ENCODE assay signal across 18 cellular contexts in the genomic region with DNA sequence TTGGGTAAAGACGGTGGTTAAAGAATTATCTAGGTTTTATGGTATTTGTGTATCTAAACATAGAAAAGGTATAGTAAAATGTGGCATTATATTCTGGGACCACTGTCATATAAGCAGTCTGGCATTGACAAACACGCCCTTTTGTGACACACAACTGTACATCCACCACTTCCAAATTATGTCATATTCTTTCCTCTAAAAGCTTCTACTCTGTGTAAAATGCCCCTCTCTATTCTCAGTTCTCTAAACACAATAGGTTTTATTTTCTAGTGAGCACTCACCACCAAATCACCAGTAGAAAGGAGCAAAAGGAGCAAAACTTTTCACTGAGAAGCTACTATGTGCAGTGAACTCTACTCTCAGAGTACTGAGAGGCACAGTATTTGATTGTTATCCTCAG.
DNase-seq lines count a peak whose midpoint lies in the region; ATAC-seq, FAIRE-seq and TF ChIP-seq lines count a peak whose summit lies in the region.
"Had no signal": no experiment of that assay in that cellular context is flagged by ENCODE, and none has a peak within 500 bp of the region (broad histone marks: within the 10 kb centered on the region; RNA-seq: fewer than 3 reads in every experiment).

No MANE protein-coding gene starts in this region.

- H3K4me1 Mint-ChIP-seq in stimulated activated naive B cell treated with anti-CD40 and anti-IgM and Interleukin-4, amounts not matched to agents 10 μg/mL and 1 μg/mL and 100 μg/mL, for 72 hours, result no peaks in the 10 kb centered on the region
- H3K4me1 Mint-ChIP-seq: CD14-positive monocyte; CD8-positive, alpha-beta memory T cell had no signal

- no peaks in the 10 kb centered on the region for H3K36me3 ChIP-seq in HepG2 (replicated peaks in 1 of 2; ENCODE audit: control insufficient read depth in 1 of 2, insufficient read depth in 2 of 2, low read length in 2 of 2)
- H3K36me3 ChIP-seq in kidney (ENCODE audit: control insufficient read depth in 1 of 2, insufficient read depth in 2 of 2, low read length in 2 of 2), result no peaks in the 10 kb centered on the region
- H3K36me3 ChIP-seq: HAP-1 had no signal

- H3K27me3 Mint-ChIP-seq in stimulated activated naive B cell treated with anti-CD40 and anti-IgM and Interleukin-4, amounts not matched to agents 10 μg/mL and 1 μg/mL and 100 μg/mL, for 72 hours, result peaks cover 3 to 5% of the 10 kb centered on the region in 2 donors
- H3K27me3 Mint-ChIP-seq: CD8-positive, alpha-beta memory T cell had no signal

- H3K4me3 Mint-ChIP-seq in stimulated activated naive B cell treated with anti-CD40 and anti-IgM and Interleukin-4, amounts not matched to agents 10 μg/mL and 1 μg/mL and 100 μg/mL, for 72 hours, result no peak overlapping the region
- H3K4me3 Mint-ChIP-seq: CD14-positive monocyte; CD4-positive, alpha-beta T cell; CD8-positive, alpha-beta memory T cell; HFFc6 had no signal

- TF ChIP-seq EP300 in HepG2 (IDR thresholded peaks at IDR 0.05; ENCODE audit: low read depth in 2 of 2, low read length in 2 of 2), result no peak
- TF ChIP-seq EP300 in HepG2 (CRISPR knock-in tag; IDR thresholded peaks at IDR 0.05; ENCODE audit: borderline replicate concordance), result no peak

- FAIRE-seq in HepG2 (lab: Jason Lieb, UNC) (no peak), kidney (lab: Jason Lieb, UNC) (no peak)
- FAIRE-seq: D721Med, H54 had no signal

- no peaks in the 10 kb centered on the region for H3K4me1 ChIP-seq in HepG2 (ENCODE audit: insufficient read depth, low read length)
- H3K4me1 ChIP-seq in kidney (ENCODE audit: control insufficient read depth in 1 of 2, insufficient read depth in 1 of 2, low read depth in 1 of 2, low read length in 2 of 2), result no peaks in the 10 kb centered on the region
- H3K4me1 ChIP-seq: HAP-1 had no signal

- no peak for TF ChIP-seq POLR2A in HepG2 (IDR thresholded peaks at IDR 0.05; ENCODE audit: insufficient read depth in 1 of 2, low read depth in 2 of 2, low read length in 2 of 2)

- H3K27ac ChIP-seq in HepG2 (ENCODE audit: extremely low read length, insufficient read depth, low read length) (no peak overlapping the region), kidney (ENCODE audit: low read depth in 2 of 2, low read length in 2 of 2) (no peak overlapping the region)

- H3K9ac ChIP-seq in HepG2 (ENCODE audit: insufficient read depth, low read depth, low read length), result no peak overlapping the region
- no peak overlapping the region for H3K9ac ChIP-seq in kidney (ENCODE audit: low read length in 2 of 2)

- DNase-seq in GM12865 (ENCODE audit: low read depth) (peak; percentile 2), HepG2 (ENCODE audit: low spot score) (no peak), kidney (no peak)
- DNase-seq in stimulated activated naive B cell treated with anti-CD40 and anti-IgM and Interleukin-4, amounts not matched to agents 10 μg/mL and 1 μg/mL and 100 μg/mL, for 72 hours, result no peak
- no peak for DNase-seq in stimulated activated CD4-positive, alpha-beta T cell treated with anti-CD3 and anti-CD28 coated beads, Interleukin-2, amount 100 ng/mL, for 24 hours
- DNase-seq: CD4-positive, alpha-beta T cell; CD8-positive, alpha-beta memory T cell; DMS 273 treated with DMSO at 0.1 percent for 48 hours; DMS79; EL; GDM1; GOT3; HFFc6 had no signal

- no peak overlapping the region for H3K27ac Mint-ChIP-seq in stimulated activated naive B cell treated with anti-CD40 and anti-IgM and Interleukin-4, amounts not matched to agents 10 μg/mL and 1 μg/mL and 100 μg/mL, for 72 hours
- H3K27ac Mint-ChIP-seq: CD14-positive monocyte; CD4-positive, alpha-beta T cell; CD8-positive, alpha-beta memory T cell; HFFc6 had no signal

- no peaks in the 10 kb centered on the region for H3K27me3 ChIP-seq in HepG2 (ENCODE audit: control insufficient read depth in 1 of 2, insufficient read depth in 2 of 2, low read length in 2 of 2)

- H3K4me3 ChIP-seq in GM12865 (ENCODE audit: low read depth, low read length) (no peak overlapping the region), HepG2 (replicated peaks in 1 of 3; ENCODE audit: insufficient read depth in 1 of 3, low read depth in 2 of 3, low read length in 3 of 3) (no peak overlapping the region), kidney (ENCODE audit: low read length in 2 of 2) (no peak overlapping the region)
- H3K4me3 ChIP-seq: HAP-1 had no signal

- TF ChIP-seq CTCF in GM12865 (IDR thresholded peaks at IDR 0.05; ENCODE audit: insufficient read depth, low read depth, low read length, missing control alignments), result no peak
- no peak for TF ChIP-seq CTCF in HepG2 (CRISPR knock-in tag; IDR thresholded peaks at IDR 0.05)
- TF ChIP-seq CTCF in kidney (IDR thresholded peaks at IDR 0.05; ENCODE audit: borderline replicate concordance, extremely low read depth, insufficient read depth), result no peak

- H3K9me3 ChIP-seq in HepG2 (ENCODE audit: low read length), result no peaks in the 10 kb centered on the region
- no peaks in the 10 kb centered on the region for H3K9me3 ChIP-seq in kidney (ENCODE audit: control insufficient read depth in 1 of 2, low read length in 2 of 2)
- H3K9me3 ChIP-seq: HAP-1 had no signal

- H3K9me3 Mint-ChIP-seq in stimulated activated naive B cell treated with anti-CD40 and anti-IgM and Interleukin-4, amounts not matched to agents 10 μg/mL and 1 μg/mL and 100 μg/mL, for 72 hours, result no peaks in the 10 kb centered on the region
- H3K9me3 Mint-ChIP-seq: HFFc6 had no signal

- POLR2A ChIA-PET in HepG2 (lab: Yijun Ruan, JAX), result no interaction called here

- intact Hi-C loops in HepG2 (cut with micrococcal nuclease; ENCODE audit: unreplicated experiment) (no loop called here), kidney (cut with DNase I) (no loop called here)

- no TSS peak for BruUV-seq in HepG2 (replicated peaks; lab: Mats Ljungman, UMichigan)

- no peaks in the 10 kb centered on the region for H3K79me2 ChIP-seq in HepG2 (ENCODE audit: insufficient read depth, low read length)

- no peak for TF ChIP-seq RAD21 in HepG2 (CRISPR knock-in tag; IDR thresholded peaks at IDR 0.05)

- 27% methylated on average over 2 of the region's 2 CpGs for WGBS in HepG2 (ENCODE audit: low lambda C conversion rate)

- peak; percentile 70 for ATAC-seq in GM21717 (IDR thresholded peaks at IDR 0.05; ENCODE audit: unreplicated experiment)
- ATAC-seq in stimulated activated naive B cell treated with anti-CD40 and anti-IgM and Interleukin-4, amounts not matched to agents 10 μg/mL and 1 μg/mL and 100 μg/mL, for 72 hours (replicated peaks), result peak; percentile 58 to 89
- ATAC-seq in HepG2, result no peak

- no peaks in the 10 kb centered on the region for H4K20me1 ChIP-seq in HepG2 (ENCODE audit: insufficient read depth, low read length)

- no peak overlapping the region for H2AFZ ChIP-seq in HepG2 (ENCODE audit: low read length)

- no peaks in the 10 kb centered on the region for H3K36me3 Mint-ChIP-seq in stimulated activated naive B cell treated with anti-CD40 and anti-IgM and Interleukin-4, amounts not matched to agents 10 μg/mL and 1 μg/mL and 100 μg/mL, for 72 hours
- H3K36me3 Mint-ChIP-seq: CD14-positive monocyte; CD8-positive, alpha-beta memory T cell had no signal

- CTCF ChIA-PET in HepG2 (lab: Yijun Ruan, JAX; ENCODE audit: low intra/inter-chr PET ratio, low total read pairs), result no interaction called here

- in situ Hi-C loops in HepG2 (cut with HindIII; ENCODE audit: extremely low pct_ligation_motif_present, low pct_unique_long_range_greater_than_20kb), result no loop called here

- no peak overlapping the region for H3K4me2 ChIP-seq in HepG2 (ENCODE audit: low read depth, low read length)

TF ChIP-seq in HepG2, 621 proteins besides CTCF, POLR2A, EP300 and RAD21:
- TF ChIP-seq, protein P1, sequence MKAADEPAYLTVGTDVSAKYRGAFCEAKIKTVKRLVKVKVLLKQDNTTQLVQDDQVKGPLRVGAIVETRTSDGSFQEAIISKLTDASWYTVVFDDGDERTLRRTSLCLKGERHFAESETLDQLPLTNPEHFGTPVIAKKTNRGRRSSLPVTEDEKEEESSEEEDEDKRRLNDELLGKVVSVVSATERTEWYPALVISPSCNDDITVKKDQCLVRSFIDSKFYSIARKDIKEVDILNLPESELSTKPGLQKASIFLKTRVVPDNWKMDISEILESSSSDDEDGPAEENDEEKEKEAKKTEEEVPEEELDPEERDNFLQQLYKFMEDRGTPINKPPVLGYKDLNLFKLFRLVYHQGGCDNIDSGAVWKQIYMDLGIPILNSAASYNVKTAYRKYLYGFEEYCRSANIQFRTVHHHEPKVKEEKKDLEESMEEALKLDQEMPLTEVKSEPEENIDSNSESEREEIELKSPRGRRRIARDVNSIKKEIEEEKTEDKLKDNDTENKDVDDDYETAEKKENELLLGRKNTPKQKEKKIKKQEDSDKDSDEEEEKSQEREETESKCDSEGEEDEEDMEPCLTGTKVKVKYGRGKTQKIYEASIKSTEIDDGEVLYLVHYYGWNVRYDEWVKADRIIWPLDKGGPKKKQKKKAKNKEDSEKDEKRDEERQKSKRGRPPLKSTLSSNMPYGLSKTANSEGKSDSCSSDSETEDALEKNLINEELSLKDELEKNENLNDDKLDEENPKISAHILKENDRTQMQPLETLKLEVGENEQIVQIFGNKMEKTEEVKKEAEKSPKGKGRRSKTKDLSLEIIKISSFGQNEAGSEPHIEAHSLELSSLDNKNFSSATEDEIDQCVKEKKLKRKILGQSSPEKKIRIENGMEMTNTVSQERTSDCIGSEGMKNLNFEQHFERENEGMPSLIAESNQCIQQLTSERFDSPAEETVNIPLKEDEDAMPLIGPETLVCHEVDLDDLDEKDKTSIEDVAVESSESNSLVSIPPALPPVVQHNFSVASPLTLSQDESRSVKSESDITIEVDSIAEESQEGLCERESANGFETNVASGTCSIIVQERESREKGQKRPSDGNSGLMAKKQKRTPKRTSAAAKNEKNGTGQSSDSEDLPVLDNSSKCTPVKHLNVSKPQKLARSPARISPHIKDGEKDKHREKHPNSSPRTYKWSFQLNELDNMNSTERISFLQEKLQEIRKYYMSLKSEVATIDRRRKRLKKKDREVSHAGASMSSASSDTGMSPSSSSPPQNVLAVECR (CRISPR knock-in tag; IDR thresholded peaks at IDR 0.05; ENCODE audit: borderline replicate concordance), result no peak
- TF ChIP-seq, protein P2, sequence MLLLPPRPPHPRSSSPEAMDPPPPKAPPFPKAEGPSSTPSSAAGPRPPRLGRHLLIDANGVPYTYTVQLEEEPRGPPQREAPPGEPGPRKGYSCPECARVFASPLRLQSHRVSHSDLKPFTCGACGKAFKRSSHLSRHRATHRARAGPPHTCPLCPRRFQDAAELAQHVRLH (CRISPR knock-in tag; IDR thresholded peaks at IDR 0.05; ENCODE audit: borderline replicate concordance, low read depth), result no peak
